Comparison of ENCODE assay signal across 6 cellular contexts in genomic region chr2:217067787-217068186, GRCh38.
"Had no signal": no experiment of that assay in that cellular context is flagged by ENCODE, and none has a peak within 500 bp of the region (broad histone marks: within the 10 kb centered on the region; RNA-seq: fewer than 3 reads in every experiment).

No MANE protein-coding gene starts in this region.

- FAIRE-seq: HepG2 had no signal

- ATAC-seq: HepG2 had no signal

- H3K9ac ChIP-seq: KMS-11 had no signal

- DNase-seq: IMR-90, KBM-7, KG1 had no signal

- H3K4me2 ChIP-seq: KMS-11 had no signal

- H3K27ac ChIP-seq: HL-60, KMS-11 had no signal
